17 cellular contexts compared by ENCODE assay signal in genomic region chr9:125150349-125151245, GRCh38.
"Had no signal": no experiment of that assay in that cellular context is flagged by ENCODE, and none has a peak within 500 bp of the region (broad histone marks: within the 10 kb centered on the region; RNA-seq: fewer than 3 reads in every experiment).

No MANE protein-coding gene starts in this region.

- H3K27ac ChIP-seq: ascending aorta, breast epithelium, hepatocyte, prostate gland, spleen, upper lobe of left lung had no signal

- H3K36me3 ChIP-seq: breast epithelium had no signal

- H3K79me2 ChIP-seq: hepatocyte had no signal

- H3K9me3 ChIP-seq: ascending aorta, breast epithelium, prostate gland, spleen, upper lobe of left lung had no signal

- H3K4me3 ChIP-seq: ascending aorta, breast epithelium, hepatocyte, prostate gland, spleen, upper lobe of left lung had no signal

- H3K4me2 ChIP-seq: hepatocyte had no signal

- H3K4me1 ChIP-seq: ascending aorta, breast epithelium, prostate gland had no signal

- ATAC-seq: activated CD8-positive, alpha-beta T cell treated with anti-CD3 and anti-CD28 coated beads for 36 hours; activated naive CD8-positive, alpha-beta T cell treated with anti-CD3 and anti-CD28 coated beads, Interleukin-2, amount 50 U/mL, for 24 hours; activated T-cell treated with anti-CD3 and anti-CD28 coated beads, Interleukin-2, amount 50 U/mL, for 72 hours; sciatic nerve; SK-N-SH treated with all-trans-retinoic acid at 6 μM for 48 hours; stimulated activated naive CD8-positive, alpha-beta T cell treated with anti-CD3 and anti-CD28 coated beads, Interleukin-15, amount 100 ng/mL, for 72 hours had no signal

- H3K27me3 ChIP-seq: ascending aorta, breast epithelium, hepatocyte, spleen, upper lobe of left lung had no signal

- DNase-seq: activated CD4-positive, alpha-beta T cell treated with anti-CD3 and anti-CD28 coated beads for 48 hours; activated CD8-positive, alpha-beta memory T cell treated with anti-CD3 and anti-CD28 coated beads, Interleukin-2, amount 50 U/mL, for 4 hours; activated CD8-positive, alpha-beta T cell treated with anti-CD3 and anti-CD28 coated beads for 36 hours; activated naive CD8-positive, alpha-beta T cell treated with anti-CD3 and anti-CD28 coated beads, Interleukin-2, amount 50 U/mL, for 24 hours; activated T-cell treated with anti-CD3 and anti-CD28 coated beads, Interleukin-2, amount 50 U/mL, for 72 hours; islet precursor cell; mesendoderm; occipital lobe; spleen; stimulated activated naive CD8-positive, alpha-beta T cell treated with anti-CD3 and anti-CD28 coated beads, Interleukin-15, amount 100 ng/mL, for 72 hours; upper lobe of left lung had no signal

- H2AFZ ChIP-seq: hepatocyte had no signal
